In the genomic region with DNA sequence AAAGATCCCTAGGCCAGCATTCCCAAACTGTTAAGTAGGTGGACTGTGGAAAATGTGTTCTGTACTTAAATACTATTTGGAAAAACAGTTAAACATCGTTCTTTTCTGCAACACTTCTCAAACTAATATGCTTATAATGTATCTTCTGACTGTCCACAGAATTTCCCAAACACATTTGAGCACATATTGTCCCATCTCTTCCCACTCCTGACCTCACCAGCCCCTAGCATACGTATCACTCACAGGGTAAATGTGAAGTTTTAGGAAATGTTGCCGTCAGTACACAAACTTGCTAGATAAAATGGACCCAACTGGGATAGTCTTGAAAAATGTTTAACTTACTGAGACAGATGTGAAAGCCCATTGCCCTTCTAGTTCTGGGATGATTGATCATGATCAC, we compare ENCODE assay signal across 15 cellular contexts.
"Had no signal": no experiment of that assay in that cellular context is flagged by ENCODE, and none has a peak within 500 bp of the region (broad histone marks: within the 10 kb centered on the region; RNA-seq: fewer than 3 reads in every experiment).

No MANE protein-coding gene starts in this region.

- ATAC-seq: activated CD8-positive, alpha-beta T cell treated with anti-CD3 and anti-CD28 coated beads for 36 hours; activated T-cell treated with anti-CD3 and anti-CD28 coated beads, Interleukin-2, amount 50 U/mL, for 72 hours; left cardiac atrium; lower lobe of right lung; naive thymus-derived CD4-positive, alpha-beta T cell; psoas muscle; sciatic nerve; upper lobe of right lung had no signal

- H3K27ac ChIP-seq: lower lobe of right lung, psoas muscle, upper lobe of right lung, VCaP had no signal

- H3K9me3 ChIP-seq: lower lobe of right lung, psoas muscle, testis, upper lobe of right lung had no signal

- H3K27me3 ChIP-seq: testis, upper lobe of right lung had no signal

- H3K4me3 ChIP-seq: lower lobe of right lung, psoas muscle, testis, upper lobe of right lung had no signal

- H3K4me1 ChIP-seq: lower lobe of right lung, upper lobe of right lung had no signal

- H3K36me3 ChIP-seq: lower lobe of right lung, upper lobe of right lung had no signal

- DNase-seq: activated CD4-positive, alpha-beta T cell treated with anti-CD3 and anti-CD28 coated beads for 4 hours; activated CD8-positive, alpha-beta memory T cell treated with anti-CD3 and anti-CD28 coated beads, Interleukin-2, amount 50 U/mL, for 4 hours; activated CD8-positive, alpha-beta T cell treated with anti-CD3 and anti-CD28 coated beads for 36 hours; activated T-cell treated with anti-CD3 and anti-CD28 coated beads, Interleukin-2, amount 50 U/mL, for 72 hours; left cardiac atrium; lower lobe of right lung; naive thymus-derived CD4-positive, alpha-beta T cell; occipital lobe; psoas muscle; stimulated activated CD4-positive, alpha-beta T cell treated with anti-CD3 and anti-CD28 coated beads, Interleukin-2, amount 100 ng/mL, for 24 hours; stimulated activated naive CD4-positive, alpha-beta T cell; upper lobe of right lung had no signal
